Comparison of ENCODE assay signal across 8 cellular contexts in the genomic region with DNA sequence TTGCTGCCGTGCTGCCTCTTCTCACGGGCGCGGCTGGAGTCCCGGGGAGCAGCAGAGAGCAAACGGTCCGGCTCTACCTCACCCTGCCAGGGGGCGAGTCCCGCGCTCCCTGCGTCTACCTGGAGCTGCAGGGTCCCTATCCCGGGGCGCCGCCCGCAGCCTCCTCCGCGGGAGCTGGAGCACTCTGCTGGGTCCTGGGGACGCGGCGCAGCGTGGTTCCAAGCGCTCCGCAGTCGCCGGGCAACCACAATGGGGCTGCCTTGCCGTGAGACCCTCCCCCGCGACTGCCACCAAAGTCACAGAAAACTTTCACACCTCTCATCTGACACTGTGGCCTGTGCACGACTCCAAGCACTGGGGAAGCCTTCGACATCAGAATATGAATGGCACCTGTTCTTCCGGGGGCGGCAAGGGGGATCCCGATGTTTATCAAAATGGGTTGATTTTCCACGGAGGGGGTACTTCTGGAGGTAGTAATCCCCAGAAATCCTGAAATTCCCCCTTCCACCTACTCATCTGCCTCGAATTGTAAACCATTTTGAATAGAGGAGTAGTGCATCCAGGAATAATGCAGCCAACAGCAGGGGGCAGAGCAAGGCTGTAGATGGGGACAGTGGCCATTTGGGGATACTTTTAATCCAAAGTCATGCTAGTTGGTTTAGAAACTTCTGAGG. TPM values are rescaled to one million over a fixed set of nuclear protein-coding genes. Genes with fewer than 3 reads are reported as not detected.
A peak's percentile ranks its signal among the peaks of the same experiment; 100 is the strongest.
DNase-seq lines count a peak whose midpoint lies in the region; ATAC-seq and TF ChIP-seq lines count a peak whose summit lies in the region.

A gene (minus strand): TSS at position 186 of the 674 bp plus-strand sequence. CDS start 17,542 bp downstream, outside the sequence.

- WGBS in mesendoderm (ENCODE audit: extremely low coverage, insufficient coverage, low lambda C conversion rate), result no CpG with 5 or more reads among the region's 35 CpGs

- H3K56ac ChIP-seq in mesendoderm (ENCODE audit: low read length), result peak within 1 kb of the TSS; percentile 64

- H2BK5ac ChIP-seq in mesendoderm (ENCODE audit: low read length), result no peak within 1 kb of the TSS

- H3K9me3 ChIP-seq in endocrine pancreas (ENCODE audit: control insufficient read depth, low read length), result no peaks in the 10 kb centered on the region

- H3K79me2 ChIP-seq in mesendoderm (ENCODE audit: control insufficient read depth, insufficient read depth, low read length), result no peaks in the 10 kb centered on the region

- H3K4me1 ChIP-seq in endocrine pancreas (ENCODE audit: control insufficient read depth, insufficient read depth, low read length) (no peaks in the 10 kb centered on the region), mesendoderm (ENCODE audit: control insufficient read depth, low read depth, low read length) (no peaks in the 10 kb centered on the region)

- H3K36me3 ChIP-seq in GM06990 (ENCODE audit: control insufficient read depth, insufficient read depth, low read length) (no peaks in the 10 kb centered on the region), endocrine pancreas (ENCODE audit: control insufficient read depth, insufficient read depth, low read length) (no peaks in the 10 kb centered on the region), mesendoderm (ENCODE audit: control insufficient read depth, insufficient read depth, low read length) (no peaks in the 10 kb centered on the region)

- H2BK120ac ChIP-seq in mesendoderm (ENCODE audit: low read depth, low read length), result no peak within 1 kb of the TSS

- no peaks in the 10 kb centered on the region for H3K79me1 ChIP-seq in mesendoderm (ENCODE audit: low read length)

- H3K4ac ChIP-seq in mesendoderm (ENCODE audit: low read depth, low read length), result peak within 1 kb of the TSS; percentile 43

- H3K27ac ChIP-seq in mesendoderm (ENCODE audit: low read depth, low read length), result no peak within 1 kb of the TSS

- peak; percentile 74 for TF ChIP-seq CTCF in GM06990 (IDR thresholded peaks at IDR 0.05; ENCODE audit: insufficient read depth, low read length, poor library complexity, severe bottlenecking)

- no peaks in the 10 kb centered on the region for H3K36me3 Mint-ChIP-seq in T-helper 2 cell treated with Interferon-gamma antibody and Interleukin-4, amounts not matched to agents 5 μg/mL and 100 μg/mL, for 36 hours (ENCODE audit: low read depth)

- H2BK15ac ChIP-seq in mesendoderm (replicated peaks; ENCODE audit: low read depth), result no peak within 1 kb of the TSS

- peak; percentile 31 for ATAC-seq in GM21786 (IDR thresholded peaks at IDR 0.05; ENCODE audit: unreplicated experiment)

- no peak within 1 kb of the TSS for H2AK5ac ChIP-seq in mesendoderm (ENCODE audit: low read length)

- peak within 1 kb of the TSS; percentile 65 for H3K9ac ChIP-seq in endocrine pancreas (ENCODE audit: control insufficient read depth, insufficient read depth, low read length)
- H3K9ac ChIP-seq in mesendoderm (ENCODE audit: low read length), result peak within 1 kb of the TSS; percentile 15

- H3K27ac Mint-ChIP-seq in T-helper 2 cell treated with Interferon-gamma antibody and Interleukin-4, amounts not matched to agents 5 μg/mL and 100 μg/mL, for 36 hours, result peak within 1 kb of the TSS; percentile 4

- H3K4me3 ChIP-seq in GM06990 (replicated peaks; ENCODE audit: low read depth, low read length) (peak within 1 kb of the TSS; percentile 65), endocrine pancreas (ENCODE audit: control insufficient read depth, insufficient read depth, low read length) (peak within 1 kb of the TSS; percentile 30), mesendoderm (ENCODE audit: low read length) (peak within 1 kb of the TSS; percentile 13)

- H3K23ac ChIP-seq in mesendoderm (ENCODE audit: low read length), result no peak within 1 kb of the TSS

- peak within 1 kb of the TSS; percentile 59 for H3K4me2 ChIP-seq in mesendoderm (ENCODE audit: low read length)

- peaks cover 34% of the 10 kb centered on the region for H3K27me3 Mint-ChIP-seq in T-helper 2 cell treated with Interferon-gamma antibody and Interleukin-4, amounts not matched to agents 5 μg/mL and 100 μg/mL, for 36 hours (ENCODE audit: low read depth)

- no peak within 1 kb of the TSS for H4K5ac ChIP-seq in mesendoderm (ENCODE audit: low read length)

- peak; percentile 62 for DNase-seq in GM06990 (ENCODE audit: extremely low read depth, insufficient read length)
- DNase-seq in Kasumi-1 (lab: John Stamatoyannopoulos, UW), result peak; percentile 11 to 42
- DNase-seq in T-helper 2 cell treated with Interferon-gamma antibody and Interleukin-4, amounts not matched to agents 5 μg/mL and 100 μg/mL, for 36 hours (ENCODE audit: low spot score), result peak; percentile 29
- DNase-seq in mesendoderm, result peak; percentile 56
- peak; percentile 69 for DNase-seq in superior temporal gyrus (ENCODE audit: extremely low spot score)
- DNase-seq in GDM1 (lab: John Stamatoyannopoulos, UW), result no peak

- H3K4me1 Mint-ChIP-seq in T-helper 2 cell treated with Interferon-gamma antibody and Interleukin-4, amounts not matched to agents 5 μg/mL and 100 μg/mL, for 36 hours (ENCODE audit: low read depth), result peaks cover 21% of the 10 kb centered on the region

- H3K27me3 ChIP-seq in GM06990 (replicated peaks; ENCODE audit: control insufficient read depth, insufficient read depth, low read length), result no peaks in the 10 kb centered on the region
- no peaks in the 10 kb centered on the region for H3K27me3 ChIP-seq in endocrine pancreas (ENCODE audit: control insufficient read depth, insufficient read depth, low read length)
- H3K27me3 ChIP-seq in mesendoderm (ENCODE audit: insufficient read depth, low read length, poor library complexity), result no peaks in the 10 kb centered on the region

- peak within 1 kb of the TSS; percentile 77 for H3K4me3 Mint-ChIP-seq in T-helper 2 cell treated with Interferon-gamma antibody and Interleukin-4, amounts not matched to agents 5 μg/mL and 100 μg/mL, for 36 hours

- H3K18ac ChIP-seq in mesendoderm (ENCODE audit: low read length), result peak within 1 kb of the TSS; percentile 19

- no peak within 1 kb of the TSS for H4K8ac ChIP-seq in mesendoderm (ENCODE audit: low read depth, low read length)

- H3K9me3 Mint-ChIP-seq in T-helper 2 cell treated with Interferon-gamma antibody and Interleukin-4, amounts not matched to agents 5 μg/mL and 100 μg/mL, for 36 hours, result peaks cover 3% of the 10 kb centered on the region

RNA-seq across cellular contexts. Expression of the gene that starts here (rescaled TPM):
- not detected for polyA plus RNA-seq in mesendoderm (2013, experiment 1 of 2)
- 0.04 TPM for polyA plus RNA-seq in mesendoderm (2013, experiment 2 of 2)

Comparison
In these comparisons a context has a peak if more than half of its experiments do, and no peak if none do; other contexts are left out.
1. H3K4me3 ChIP-seq: peak in every context shown above with its lines; median percentile 65 in GM06990; 30 in endocrine pancreas; 13 in mesendoderm.